ENCODE assay signal across 27 cellular contexts in the genomic region with DNA sequence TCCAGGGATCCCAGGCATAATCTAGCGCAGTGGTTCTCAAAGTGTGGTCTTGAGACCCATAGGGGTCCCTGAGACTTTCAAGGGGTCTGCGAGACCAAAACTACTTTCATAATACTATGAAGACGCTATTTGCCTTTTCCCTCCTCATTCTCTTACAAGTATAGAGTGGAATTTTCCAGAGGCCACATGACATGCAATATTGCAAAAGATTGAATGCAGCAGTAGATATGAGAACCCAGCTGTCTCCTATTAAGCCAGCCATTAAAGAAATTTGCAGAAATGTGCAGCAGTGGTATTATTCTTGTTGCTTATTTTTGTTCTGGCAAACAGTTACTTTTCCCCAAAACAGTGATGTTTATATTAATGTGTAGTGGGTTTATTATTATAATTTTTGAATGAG.
DNase-seq lines count a peak whose midpoint lies in the region; FAIRE-seq and TF ChIP-seq lines count a peak whose summit lies in the region.
"Had no signal": no experiment of that assay in that cellular context is flagged by ENCODE, and none has a peak within 500 bp of the region (broad histone marks: within the 10 kb centered on the region; RNA-seq: fewer than 3 reads in every experiment).

No MANE protein-coding gene starts in this region.

- peaks cover 21% of the 10 kb centered on the region for H3K4me1 Mint-ChIP-seq in CD14-positive monocyte
- H3K4me1 Mint-ChIP-seq: B cell had no signal

- no peak overlapping the region for H3K4me3 ChIP-seq in left ventricle myocardium inferior
- no peak overlapping the region for H3K4me3 ChIP-seq in right atrium auricular region
- H3K4me3 ChIP-seq in hepatocyte, result no peak overlapping the region
- no peak overlapping the region for H3K4me3 ChIP-seq in effector memory CD4-positive, alpha-beta T cell (ENCODE audit: insufficient read depth, low read depth, low read length, poor library complexity, severe bottlenecking)
- H3K4me3 ChIP-seq: esophagus squamous epithelium, PC-9, transverse colon had no signal

- H3K36me3 Mint-ChIP-seq in CD14-positive monocyte, result peaks cover 0 to 2% of the 10 kb centered on the region in 2 donors
- H3K36me3 Mint-ChIP-seq: activated CD4-positive, alpha-beta memory T cell treated with anti-CD3 and anti-CD28 coated beads for 36 hours; stimulated activated effector memory CD8-positive, alpha-beta T cell treated with anti-CD3 and anti-CD28 coated beads, Interleukin-12 subunit alpha, Interleukin-12 subunit beta, amount 100 ng/mL, for 72 hours had no signal

- DNase-seq in left ventricle myocardium inferior (no peak), right atrium auricular region (ENCODE audit: low spot score) (no peak), hepatocyte (ENCODE audit: low spot score) (no peak), SHP77 (lab: John Stamatoyannopoulos, UW) (no peak), CD14-positive monocyte (ENCODE audit: low spot score) (no peak), SHP77 treated with DMSO at 0.1 percent for 48 hours (lab: John Stamatoyannopoulos, UW) (no peak)
- DNase-seq in effector memory CD4-positive, alpha-beta T cell, result no peak
- DNase-seq: activated CD4-positive, alpha-beta memory T cell treated with anti-CD3 and anti-CD28 coated beads for 36 hours; activated T-cell treated with anti-CD3 and anti-CD28 coated beads, Interleukin-2, amount 50 U/mL, for 72 hours; central memory CD4-positive, alpha-beta T cell; dermis blood vessel endothelial cell; DMS 273 treated with DMSO at 0.1 percent for 48 hours; esophagus squamous epithelium; Karpas-422; left ventricle myocardium superior; NCI-H1417 treated with DMSO at 0.1 percent for 48 hours; NCI-H2081; PC-9; T-helper 2 cell; transverse colon had no signal

- H3K36me3 ChIP-seq in left ventricle myocardium inferior (peaks cover 17% of the 10 kb centered on the region), right atrium auricular region (peaks cover 4% of the 10 kb centered on the region), hepatocyte (replicated peaks; ENCODE audit: insufficient read depth, low read depth) (no peaks in the 10 kb centered on the region)
- H3K36me3 ChIP-seq in effector memory CD4-positive, alpha-beta T cell (ENCODE audit: control insufficient read depth, insufficient read depth, low read length), result no peaks in the 10 kb centered on the region
- H3K36me3 ChIP-seq: transverse colon had no signal

- no peak for TF ChIP-seq CTCF in left ventricle myocardium inferior (IDR thresholded peaks at IDR 0.05; ENCODE audit: borderline replicate concordance)
- no peak for TF ChIP-seq CTCF in right atrium auricular region (IDR thresholded peaks at IDR 0.05)
- TF ChIP-seq CTCF in hepatocyte (IDR thresholded peaks at IDR 0.05; ENCODE audit: poor library complexity), result no peak
- no peak for TF ChIP-seq CTCF in CD14-positive monocyte (IDR thresholded peaks at IDR 0.05)

- peaks cover 0 to 2% (median 0%) of the 10 kb centered on the region in 7 donors for H3K9me3 Mint-ChIP-seq in CD14-positive monocyte
- H3K9me3 Mint-ChIP-seq: activated CD4-positive, alpha-beta memory T cell treated with anti-CD3 and anti-CD28 coated beads for 36 hours; activated T-cell treated with anti-CD3 and anti-CD28 coated beads, Interleukin-2, amount 50 U/mL, for 72 hours; stimulated activated effector memory CD8-positive, alpha-beta T cell treated with anti-CD3 and anti-CD28 coated beads, Interleukin-12 subunit alpha, Interleukin-12 subunit beta, amount 100 ng/mL, for 72 hours had no signal

- H3K4me1 ChIP-seq in left ventricle myocardium inferior (peaks cover 38% of the 10 kb centered on the region), right atrium auricular region (peaks cover 0 to 10% of the 10 kb centered on the region in 2 donors), hepatocyte (ENCODE audit: insufficient read depth) (peaks cover 38% of the 10 kb centered on the region)
- peaks cover 4% of the 10 kb centered on the region for H3K4me1 ChIP-seq in effector memory CD4-positive, alpha-beta T cell (ENCODE audit: control insufficient read depth, insufficient read depth, low read length, poor library complexity, severe bottlenecking)

- H3K9me3 ChIP-seq in left ventricle myocardium inferior (replicated peaks), result no peaks in the 10 kb centered on the region
- no peaks in the 10 kb centered on the region for H3K9me3 ChIP-seq in right atrium auricular region
- no peaks in the 10 kb centered on the region for H3K9me3 ChIP-seq in hepatocyte (ENCODE audit: low read depth)
- H3K9me3 ChIP-seq in effector memory CD4-positive, alpha-beta T cell (ENCODE audit: control insufficient read depth, low read length), result no peaks in the 10 kb centered on the region
- H3K9me3 ChIP-seq: esophagus squamous epithelium, transverse colon had no signal

- 68% methylated on average over 3 of the region's 3 CpGs for WGBS in hepatocyte (ENCODE audit: low lambda C conversion rate, missing lambda C conversion rate)

- H3K27ac ChIP-seq in left ventricle myocardium inferior (replicated peaks) (peak overlapping the region; percentile 12), right atrium auricular region (no peak overlapping the region), hepatocyte (peak overlapping the region; percentile 57)
- no peak overlapping the region for H3K27ac ChIP-seq in effector memory CD4-positive, alpha-beta T cell (ENCODE audit: insufficient read depth, low read length, poor library complexity, severe bottlenecking)
- H3K27ac ChIP-seq: 22Rv1, PC-9, transverse colon had no signal

- H3K4me2 ChIP-seq in hepatocyte, result no peak overlapping the region
- H3K4me2 ChIP-seq: PC-9 had no signal

- H3K27me3 Mint-ChIP-seq in CD14-positive monocyte (ENCODE audit: low read depth in 3 of 3), result peaks cover 14 to 22% (median 14%) of the 10 kb centered on the region in 3 donors

- no peak overlapping the region for H3K4me3 Mint-ChIP-seq in CD14-positive monocyte
- H3K4me3 Mint-ChIP-seq: activated CD4-positive, alpha-beta memory T cell treated with anti-CD3 and anti-CD28 coated beads for 36 hours; activated T-cell treated with anti-CD3 and anti-CD28 coated beads, Interleukin-2, amount 50 U/mL, for 72 hours; B cell; stimulated activated effector memory CD8-positive, alpha-beta T cell treated with anti-CD3 and anti-CD28 coated beads, Interleukin-12 subunit alpha, Interleukin-12 subunit beta, amount 100 ng/mL, for 72 hours had no signal

- H3K9me2 ChIP-seq in hepatocyte (replicated peaks; ENCODE audit: insufficient read depth), result no peaks in the 10 kb centered on the region

- FAIRE-seq in endometrium (lab: Jason Lieb, UNC), result peak; percentile 53
- FAIRE-seq: HepG2, keratinocyte had no signal

- H3K27me3 ChIP-seq in left ventricle myocardium inferior (ENCODE audit: low read depth), result peaks cover 4% of the 10 kb centered on the region
- H3K27me3 ChIP-seq in right atrium auricular region, result no peaks in the 10 kb centered on the region
- H3K27me3 ChIP-seq in hepatocyte, result no peaks in the 10 kb centered on the region
- peaks cover 4% of the 10 kb centered on the region for H3K27me3 ChIP-seq in effector memory CD4-positive, alpha-beta T cell (replicated peaks; ENCODE audit: control insufficient read depth, insufficient read depth, low read length, poor library complexity, severe bottlenecking)

- H2AFZ ChIP-seq in hepatocyte, result no peak overlapping the region
- H2AFZ ChIP-seq: PC-9 had no signal

- H3K27ac Mint-ChIP-seq in CD14-positive monocyte, result no peak overlapping the region
- H3K27ac Mint-ChIP-seq: activated CD4-positive, alpha-beta memory T cell treated with anti-CD3 and anti-CD28 coated beads for 36 hours; activated T-cell treated with anti-CD3 and anti-CD28 coated beads, Interleukin-2, amount 50 U/mL, for 72 hours; B cell; progenitor cell of endocrine pancreas; stimulated activated effector memory CD8-positive, alpha-beta T cell treated with anti-CD3 and anti-CD28 coated beads, Interleukin-12 subunit alpha, Interleukin-12 subunit beta, amount 100 ng/mL, for 72 hours had no signal

- no peaks in the 10 kb centered on the region for H4K20me1 ChIP-seq in hepatocyte (ENCODE audit: insufficient read depth, poor library complexity, severe bottlenecking)

- intact Hi-C loops in left ventricle myocardium inferior (cut with micrococcal nuclease) (no loop called here), CD14-positive monocyte (cut with micrococcal nuclease) (loop anchor here (2.0 kb wide), 2 partner anchors 219 to 223 kb away; no protein-coding TSS in a partner anchor)

- H3K79me2 ChIP-seq in hepatocyte, result no peaks in the 10 kb centered on the region

Comparison
In these comparisons a context has a peak if more than half of its experiments do, and no peak if none do; other contexts are left out.
1. H3K27ac ChIP-seq: peak in left ventricle myocardium inferior (single experiment) and hepatocyte (single experiment); none in right atrium auricular region (0 of 2) and effector memory CD4-positive, alpha-beta T cell (single experiment).